Comparison of ENCODE assay signal across 14 cellular contexts in genomic region chr2:233085839-233086150, GRCh38. TPM values are rescaled to one million over a fixed set of nuclear protein-coding genes. Genes with fewer than 3 reads are reported as not detected.
A peak's percentile ranks its signal among the peaks of the same experiment; 100 is the strongest.
DNase-seq lines count a peak whose midpoint lies in the region.
"Had no signal": no experiment of that assay in that cellular context is flagged by ENCODE, and none has a peak within 500 bp of the region (broad histone marks: within the 10 kb centered on the region; RNA-seq: fewer than 3 reads in every experiment).

No MANE protein-coding gene starts in this region.

- in situ Hi-C loops in GM23248 (cut with MboI) = no loop called here

- H3K4me1 ChIP-seq in subcutaneous abdominal adipose tissue (ENCODE audit: control insufficient read depth in 5 of 5, insufficient read depth in 5 of 5, low read length in 5 of 5) = peaks cover 2 to 68% (median 40%) of the 10 kb centered on the region in 5 donors
- H3K4me1 ChIP-seq in GM23248 (ENCODE audit: insufficient read depth) = peaks cover 4% of the 10 kb centered on the region; the same call in 1 of the 2 replicates
- H3K4me1 ChIP-seq: A549 had no signal

- no peak overlapping the region for H3K9ac ChIP-seq in subcutaneous abdominal adipose tissue (ENCODE audit: low read length in 5 of 5)
- no peak overlapping the region for H3K9ac ChIP-seq in GM23248

- no peak overlapping the region for H3K4me2 ChIP-seq in GM23248 (ENCODE audit: unreplicated experiment)
- H3K4me2 ChIP-seq: A549 had no signal

- H3K36me3 ChIP-seq in subcutaneous abdominal adipose tissue (ENCODE audit: control insufficient read depth in 5 of 5, insufficient read depth in 5 of 5, low read length in 5 of 5) (peaks cover 0 to 7% (median 2%) of the 10 kb centered on the region in 5 donors), GM23248 (ENCODE audit: low read depth) (no peaks in the 10 kb centered on the region)

- no peaks in the 10 kb centered on the region for H3K27me3 ChIP-seq in subcutaneous abdominal adipose tissue (ENCODE audit: control insufficient read depth in 5 of 5, insufficient read depth in 4 of 5, low read length in 5 of 5)
- H3K27me3 ChIP-seq in GM23248 (replicated peaks; ENCODE audit: insufficient read depth) = peaks cover 24% of the 10 kb centered on the region

- H3F3A ChIP-seq in GM23248 (ENCODE audit: insufficient read depth) = no peaks in the 10 kb centered on the region

- no peak for DNase-seq in activated CD4-positive, alpha-beta T cell treated with anti-CD3 and anti-CD28 coated beads, Interleukin-2, amount 10 ng/mL, durations not matched to agents 7 days and 5 days
- DNase-seq in activated CD4-positive, alpha-beta T cell treated with anti-CD3 and anti-CD28 coated beads for 48 hours = no peak
- no peak for DNase-seq in activated CD4-positive, alpha-beta memory T cell treated with anti-CD3 and anti-CD28 coated beads, Interleukin-2, amount 10 ng/mL, durations not matched to agents 7 days and 5 days
- peak; percentile 12 for DNase-seq in islet precursor cell
- DNase-seq in LoVo (ENCODE audit: low spot score) = no peak
- DNase-seq in GM23248 = no peak
- DNase-seq in activated CD8-positive, alpha-beta memory T cell treated with anti-CD3 and anti-CD28 coated beads, Interleukin-2, amount 50 U/mL, for 4 hours = no peak
- DNase-seq: foreskin fibroblast, NCI-H1092 treated with DMSO at 0.1 percent for 48 hours, NCI-H82 had no signal

- 73 to 89% methylated on average over 2 of the region's 2 CpGs for WGBS in GM23248 (ENCODE audit: low coverage in 1 of 2, low lambda C conversion rate in 2 of 2, missing lambda C conversion rate in 2 of 2), 2 experiments

- POLR2A ChIA-PET in activated CD4-positive, alpha-beta T cell treated with anti-CD3 and anti-CD28 coated beads, Interleukin-2, amount 10 ng/mL, durations not matched to agents 7 days and 5 days (lab: Charles Lee) = no interaction called here
- POLR2A ChIA-PET in activated CD4-positive, alpha-beta memory T cell treated with anti-CD3 and anti-CD28 coated beads, Interleukin-2, amount 10 ng/mL, durations not matched to agents 7 days and 5 days (lab: Charles Lee) = interaction anchor here (1.6 to 15.5 kb wide), 2 partner anchors 15 to 23 kb away, joined by 3 to 335 read pairs; partner anchors contain the start of gene INPP5D

- H4K20me1 ChIP-seq in GM23248 (ENCODE audit: insufficient read depth) = no peaks in the 10 kb centered on the region

- peaks cover 79% of the 10 kb centered on the region for H3K36me3 Mint-ChIP-seq in activated CD4-positive, alpha-beta T cell treated with anti-CD3 and anti-CD28 coated beads, Interleukin-2, amount 10 ng/mL, durations not matched to agents 7 days and 5 days (ENCODE audit: low read depth)
- H3K36me3 Mint-ChIP-seq in activated CD4-positive, alpha-beta memory T cell treated with anti-CD3 and anti-CD28 coated beads, Interleukin-2, amount 10 ng/mL, durations not matched to agents 7 days and 5 days (ENCODE audit: low read depth) = peaks cover 87% of the 10 kb centered on the region

- no peaks in the 10 kb centered on the region for H3K79me2 ChIP-seq in GM23248 (ENCODE audit: insufficient read depth)

- no peaks in the 10 kb centered on the region for H3K9me2 ChIP-seq in GM23248 (ENCODE audit: insufficient read depth)

- peak overlapping the region; percentile 69 for H3K27ac ChIP-seq in subcutaneous abdominal adipose tissue (ENCODE audit: low read depth, low read length)
- H3K27ac ChIP-seq in GM23248 = no peak overlapping the region
- H3K27ac ChIP-seq: A549 had no signal

- H3K4me3 Mint-ChIP-seq in activated CD4-positive, alpha-beta T cell treated with anti-CD3 and anti-CD28 coated beads, Interleukin-2, amount 10 ng/mL, durations not matched to agents 7 days and 5 days = no peak overlapping the region
- peak overlapping the region; percentile 5 for H3K4me3 Mint-ChIP-seq in activated CD4-positive, alpha-beta memory T cell treated with anti-CD3 and anti-CD28 coated beads, Interleukin-2, amount 10 ng/mL, durations not matched to agents 7 days and 5 days

- H3K4me3 ChIP-seq in subcutaneous abdominal adipose tissue (ENCODE audit: low read depth in 1 of 5, low read length in 5 of 5) (no peak overlapping the region), GM23248 (no peak overlapping the region)
- H3K4me3 ChIP-seq: A549 had no signal

- H3K27me3 Mint-ChIP-seq in activated CD4-positive, alpha-beta T cell treated with anti-CD3 and anti-CD28 coated beads, Interleukin-2, amount 10 ng/mL, durations not matched to agents 7 days and 5 days = no peaks in the 10 kb centered on the region
- no peaks in the 10 kb centered on the region for H3K27me3 Mint-ChIP-seq in activated CD4-positive, alpha-beta memory T cell treated with anti-CD3 and anti-CD28 coated beads, Interleukin-2, amount 10 ng/mL, durations not matched to agents 7 days and 5 days

- H2AFZ ChIP-seq in GM23248 = no peak overlapping the region

- H3K4me1 Mint-ChIP-seq in activated CD4-positive, alpha-beta T cell treated with anti-CD3 and anti-CD28 coated beads, Interleukin-2, amount 10 ng/mL, durations not matched to agents 7 days and 5 days = peaks cover 70% of the 10 kb centered on the region
- peaks cover 76% of the 10 kb centered on the region for H3K4me1 Mint-ChIP-seq in activated CD4-positive, alpha-beta memory T cell treated with anti-CD3 and anti-CD28 coated beads, Interleukin-2, amount 10 ng/mL, durations not matched to agents 7 days and 5 days

- CTCF ChIA-PET in activated CD4-positive, alpha-beta T cell treated with anti-CD3 and anti-CD28 coated beads, Interleukin-2, amount 10 ng/mL, durations not matched to agents 7 days and 5 days (lab: Charles Lee) = no interaction called here
- CTCF ChIA-PET in activated CD4-positive, alpha-beta memory T cell treated with anti-CD3 and anti-CD28 coated beads, Interleukin-2, amount 10 ng/mL, durations not matched to agents 7 days and 5 days (lab: Charles Lee) = interaction anchor here (1.2 to 1.4 kb wide), 2 partner anchors 10 to 57 kb away, joined by 3 to 4 read pairs; no protein-coding TSS in a partner anchor

- H3K9me3 ChIP-seq in subcutaneous abdominal adipose tissue (ENCODE audit: control insufficient read depth in 5 of 5, low read length in 5 of 5) (no peaks in the 10 kb centered on the region), GM23248 (ENCODE audit: low read depth) (no peaks in the 10 kb centered on the region)
- H3K9me3 ChIP-seq: A549 had no signal

- H3K9me3 Mint-ChIP-seq in activated CD4-positive, alpha-beta T cell treated with anti-CD3 and anti-CD28 coated beads, Interleukin-2, amount 10 ng/mL, durations not matched to agents 7 days and 5 days = no peaks in the 10 kb centered on the region
- no peaks in the 10 kb centered on the region for H3K9me3 Mint-ChIP-seq in activated CD4-positive, alpha-beta memory T cell treated with anti-CD3 and anti-CD28 coated beads, Interleukin-2, amount 10 ng/mL, durations not matched to agents 7 days and 5 days

- H3K27ac Mint-ChIP-seq in activated CD4-positive, alpha-beta T cell treated with anti-CD3 and anti-CD28 coated beads, Interleukin-2, amount 10 ng/mL, durations not matched to agents 7 days and 5 days = peak overlapping the region; percentile 88
- H3K27ac Mint-ChIP-seq in activated CD4-positive, alpha-beta memory T cell treated with anti-CD3 and anti-CD28 coated beads, Interleukin-2, amount 10 ng/mL, durations not matched to agents 7 days and 5 days = peak overlapping the region; percentile 97

RNA-seq across cellular contexts. Expression of gene INPP5D, which starts 25.7 kb away (rescaled TPM):
- total RNA-seq in activated CD4-positive, alpha-beta T cell treated with anti-CD3 and anti-CD28 coated beads, Interleukin-2, amount 10 ng/mL, durations not matched to agents 7 days and 5 days = 100 to 1,000 TPM; 121 to 138 TPM
- 100 to 1,000 TPM; 157 to 163 TPM for total RNA-seq in activated CD4-positive, alpha-beta memory T cell treated with anti-CD3 and anti-CD28 coated beads, Interleukin-2, amount 10 ng/mL, durations not matched to agents 7 days and 5 days
- not detected in 2 replicates for total RNA-seq in GM23248 (2014; rRNA removed; shearing (Covaris generic))
- polyA plus RNA-seq in GM23248 (2016; fragmentation: Nextera tagmentation; extraction: Ambion mirVana) = 0.13 and 0.23 TPM in 2 replicates

RNA-seq across cellular contexts. Expression of gene NEU2, which starts 53.3 kb away (rescaled TPM):
- not detected for total RNA-seq in activated CD4-positive, alpha-beta T cell treated with anti-CD3 and anti-CD28 coated beads, Interleukin-2, amount 10 ng/mL, durations not matched to agents 7 days and 5 days
- not detected for total RNA-seq in activated CD4-positive, alpha-beta memory T cell treated with anti-CD3 and anti-CD28 coated beads, Interleukin-2, amount 10 ng/mL, durations not matched to agents 7 days and 5 days
- not detected in 2 replicates for total RNA-seq in GM23248 (2014; rRNA removed; shearing (Covaris generic))
- not detected in 2 replicates for polyA plus RNA-seq in GM23248 (2016; fragmentation: Nextera tagmentation; extraction: Ambion mirVana)
- total RNA-seq: chondrocyte, pulmonary artery endothelial cell had no signal
- polyA plus RNA-seq: A549 had no signal

Comparison
In these comparisons a context has a peak if more than half of its experiments do, and no peak if none do; other contexts are left out.
1. RNA of gene INPP5D, which starts 25.7 kb away (total RNA-seq): 157 to 163 TPM in activated CD4-positive, alpha-beta memory T cell treated with anti-CD3 and anti-CD28 coated beads, Interleukin-2, amount 10 ng/mL, durations not matched to agents 7 days and 5 days and 121 to 138 TPM in activated CD4-positive, alpha-beta T cell treated with anti-CD3 and anti-CD28 coated beads, Interleukin-2, amount 10 ng/mL, durations not matched to agents 7 days and 5 days; not detected in GM23248; every median in the first group is over 100 times any median in the second.